Comparison of ENCODE assay signal across 21 cellular contexts in genomic region chr20:53020376-53020775, GRCh38. TPM values are rescaled to one million over a fixed set of nuclear protein-coding genes. Genes with fewer than 3 reads are reported as not detected.
A peak's percentile ranks its signal among the peaks of the same experiment; 100 is the strongest.
DNase-seq lines count a peak whose midpoint lies in the region.
"Had no signal": no experiment of that assay in that cellular context is flagged by ENCODE, and none has a peak within 500 bp of the region (broad histone marks: within the 10 kb centered on the region; RNA-seq: fewer than 3 reads in every experiment).

No MANE protein-coding gene starts in this region.

- CTCF ChIA-PET in activated CD4-positive, alpha-beta memory T cell treated with anti-CD3 and anti-CD28 coated beads for 36 hours (lab: Charles Lee) = interaction anchor here (0.8 kb wide), 1 partner anchor 196 kb away, joined by 4 read pairs; no protein-coding TSS in a partner anchor
- CTCF ChIA-PET in activated CD4-positive, alpha-beta memory T cell treated with anti-CD3 and anti-CD28 coated beads, Interleukin-2, amount 10 ng/mL, durations not matched to agents 7 days and 5 days (lab: Charles Lee) = no interaction called here

- H3K4me1 Mint-ChIP-seq in activated CD4-positive, alpha-beta memory T cell treated with anti-CD3 and anti-CD28 coated beads for 36 hours (ENCODE audit: low read depth) = peaks cover 76% of the 10 kb centered on the region
- H3K4me1 Mint-ChIP-seq in activated CD4-positive, alpha-beta memory T cell treated with anti-CD3 and anti-CD28 coated beads, Interleukin-2, amount 10 ng/mL, durations not matched to agents 7 days and 5 days = peaks cover 43% of the 10 kb centered on the region

- DNase-seq in activated CD4-positive, alpha-beta memory T cell treated with anti-CD3 and anti-CD28 coated beads for 36 hours = no peak
- no peak for DNase-seq in activated CD4-positive, alpha-beta memory T cell treated with anti-CD3 and anti-CD28 coated beads, Interleukin-2, amount 10 ng/mL, durations not matched to agents 7 days and 5 days
- peak; percentile 62 for DNase-seq in G401 (ENCODE audit: low spot score)
- peak; percentile 1 for DNase-seq in NCI-H69 (lab: John Stamatoyannopoulos, UW)
- DNase-seq in cerebellum (ENCODE audit: low spot score) = peak; percentile 37
- DNase-seq in globus pallidus (ENCODE audit: low spot score) = no peak
- no peak for DNase-seq in NCI-H446 (lab: John Stamatoyannopoulos, UW)
- DNase-seq: BE2C; Caco-2; CD4-positive, CD25-positive, alpha-beta regulatory T cell; GDM1; Karpas-422; MG63; NCI-H1092; NCI-H146; NCI-H2081 treated with DMSO at 0.1 percent for 48 hours; NCI-H510A treated with DMSO at 0.1 percent for 48 hours; NCI-H82; PC-3; SHP77 treated with DMSO at 0.1 percent for 48 hours had no signal

- no peak overlapping the region for H3K4me3 Mint-ChIP-seq in activated CD4-positive, alpha-beta memory T cell treated with anti-CD3 and anti-CD28 coated beads for 36 hours
- H3K4me3 Mint-ChIP-seq in activated CD4-positive, alpha-beta memory T cell treated with anti-CD3 and anti-CD28 coated beads, Interleukin-2, amount 10 ng/mL, durations not matched to agents 7 days and 5 days = no peak overlapping the region
- H3K4me3 Mint-ChIP-seq: CD4-positive, CD25-positive, alpha-beta regulatory T cell had no signal

- H3K27me3 Mint-ChIP-seq in activated CD4-positive, alpha-beta memory T cell treated with anti-CD3 and anti-CD28 coated beads for 36 hours = peaks cover 1% of the 10 kb centered on the region
- H3K27me3 Mint-ChIP-seq in activated CD4-positive, alpha-beta memory T cell treated with anti-CD3 and anti-CD28 coated beads, Interleukin-2, amount 10 ng/mL, durations not matched to agents 7 days and 5 days = no peaks in the 10 kb centered on the region
- H3K27me3 Mint-ChIP-seq: IgD-negative memory B cell had no signal

- intact Hi-C loops in activated CD4-positive, alpha-beta memory T cell treated with anti-CD3 and anti-CD28 coated beads for 36 hours (cut with micrococcal nuclease) = loop anchor here (5.0 kb wide), 2 partner anchors 197 to 618 kb away; no protein-coding TSS in a partner anchor

- peaks cover 35% of the 10 kb centered on the region for H3K36me3 Mint-ChIP-seq in activated CD4-positive, alpha-beta memory T cell treated with anti-CD3 and anti-CD28 coated beads for 36 hours
- H3K36me3 Mint-ChIP-seq in activated CD4-positive, alpha-beta memory T cell treated with anti-CD3 and anti-CD28 coated beads, Interleukin-2, amount 10 ng/mL, durations not matched to agents 7 days and 5 days (ENCODE audit: low read depth) = peaks cover 4% of the 10 kb centered on the region

- peak overlapping the region; percentile 92 for H3K27ac Mint-ChIP-seq in activated CD4-positive, alpha-beta memory T cell treated with anti-CD3 and anti-CD28 coated beads for 36 hours
- H3K27ac Mint-ChIP-seq in activated CD4-positive, alpha-beta memory T cell treated with anti-CD3 and anti-CD28 coated beads, Interleukin-2, amount 10 ng/mL, durations not matched to agents 7 days and 5 days = no peak overlapping the region
- H3K27ac Mint-ChIP-seq: IgD-negative memory B cell had no signal

- H3K9me3 Mint-ChIP-seq in activated CD4-positive, alpha-beta memory T cell treated with anti-CD3 and anti-CD28 coated beads for 36 hours = peaks cover 13% of the 10 kb centered on the region
- peaks cover 10% of the 10 kb centered on the region for H3K9me3 Mint-ChIP-seq in activated CD4-positive, alpha-beta memory T cell treated with anti-CD3 and anti-CD28 coated beads, Interleukin-2, amount 10 ng/mL, durations not matched to agents 7 days and 5 days

- POLR2A ChIA-PET in activated CD4-positive, alpha-beta memory T cell treated with anti-CD3 and anti-CD28 coated beads for 36 hours (lab: Charles Lee) = no interaction called here
- POLR2A ChIA-PET in activated CD4-positive, alpha-beta memory T cell treated with anti-CD3 and anti-CD28 coated beads, Interleukin-2, amount 10 ng/mL, durations not matched to agents 7 days and 5 days (lab: Charles Lee) = interaction anchor here (1.3 to 1.5 kb wide), 2 partner anchors 45 to 46 kb away, joined by 3 read pairs; no protein-coding TSS in a partner anchor

- in situ Hi-C loops in G401 (cut with HindIII; ENCODE audit: low sequenced_read_pairs) = no loop called here

RNA-seq across cellular contexts. Expression of gene TSHZ2, which starts 48.2 kb away (rescaled TPM):
- 10 to 100 TPM; 28.9 to 36.0 TPM for total RNA-seq in activated CD4-positive, alpha-beta memory T cell treated with anti-CD3 and anti-CD28 coated beads for 36 hours
- 1 to 10 TPM; 5.4 to 7.1 TPM for total RNA-seq in activated CD4-positive, alpha-beta memory T cell treated with anti-CD3 and anti-CD28 coated beads, Interleukin-2, amount 10 ng/mL, durations not matched to agents 7 days and 5 days
- total RNA-seq in G401 (2014; rRNA removed; shearing (Covaris generic)) = not detected in 2 replicates
- total RNA-seq in cerebellum = 7.1 TPM
- total RNA-seq: PC-3 had no signal

Comparison
In these comparisons a context has a peak if more than half of its experiments do, and no peak if none do; other contexts are left out.
1. DNase-seq: peak in G401 (single experiment), NCI-H69 (single experiment) and cerebellum (single experiment); none in activated CD4-positive, alpha-beta memory T cell treated with anti-CD3 and anti-CD28 coated beads for 36 hours (single experiment), activated CD4-positive, alpha-beta memory T cell treated with anti-CD3 and anti-CD28 coated beads, Interleukin-2, amount 10 ng/mL, durations not matched to agents 7 days and 5 days (single experiment), globus pallidus (single experiment) and NCI-H446 (0 of 2).